In the genomic region with DNA sequence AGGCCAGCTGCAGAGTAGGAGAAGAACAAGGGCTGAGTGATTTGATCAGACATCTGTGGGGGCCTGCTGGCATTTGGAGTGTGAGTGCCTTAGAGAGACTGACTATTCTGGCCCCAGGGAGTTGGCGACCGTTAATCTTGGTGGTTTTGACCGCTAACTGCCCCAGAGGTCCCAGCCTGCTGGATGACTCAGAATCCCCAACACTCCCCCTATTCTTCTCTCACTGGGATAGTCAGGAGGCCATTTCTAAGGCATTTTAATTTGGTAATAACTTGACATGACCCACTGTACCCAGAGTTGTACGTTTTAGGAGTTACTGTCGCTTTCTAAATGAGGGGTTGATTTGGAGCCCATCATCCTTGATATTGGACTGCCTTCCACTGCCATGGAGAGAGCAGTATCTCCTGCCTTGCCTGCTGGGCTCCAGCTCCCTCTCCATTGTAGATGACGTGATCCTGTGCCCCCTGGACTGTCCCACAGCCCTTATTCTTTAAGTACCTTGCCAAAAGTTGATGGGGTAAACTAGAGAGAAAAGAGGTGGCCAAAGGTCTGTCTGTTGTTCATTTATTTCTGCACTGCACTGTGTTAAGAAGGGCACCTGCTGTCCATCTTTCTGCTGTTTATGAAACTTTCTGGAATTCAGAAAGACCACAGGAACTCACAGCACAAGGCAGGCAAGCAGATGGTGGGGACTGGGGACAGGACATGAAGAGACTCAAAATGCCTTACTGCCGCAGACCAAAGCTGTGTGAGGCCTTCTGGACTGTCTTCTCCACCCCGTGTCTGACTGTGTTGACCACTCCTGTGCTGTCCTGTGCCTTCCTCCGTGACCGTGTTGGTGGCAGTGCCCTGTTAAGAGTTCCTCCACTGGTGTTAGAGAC, we compare ENCODE assay signal across 8 cellular contexts.
DNase-seq lines count a peak whose midpoint lies in the region; ATAC-seq and TF ChIP-seq lines count a peak whose summit lies in the region.

No MANE protein-coding gene starts in this region.

- BruUV-seq in MCF 10A (replicated peaks; lab: Mats Ljungman, UMichigan) = no TSS peak

- no peak overlapping the region for H3K4me3 Mint-ChIP-seq in MCF 10A (ENCODE audit: unreplicated experiment)

- H3K36me3 ChIP-seq in muscle layer of duodenum (ENCODE audit: control insufficient read depth in 1 of 2, insufficient read depth in 2 of 2, low read length in 2 of 2) = peaks cover 0 to 4% of the 10 kb centered on the region in 2 donors

- H3K27ac ChIP-seq in muscle layer of duodenum (ENCODE audit: low read length) = peak overlapping the region; percentile 34

- no peak for ATAC-seq in GM21619 (IDR thresholded peaks at IDR 0.05; ENCODE audit: unreplicated experiment)
- ATAC-seq in HG02840 (IDR thresholded peaks at IDR 0.05; ENCODE audit: low FRiP score, unreplicated experiment) = no peak

- H3K4me1 ChIP-seq in muscle layer of duodenum (ENCODE audit: control insufficient read depth in 1 of 2, insufficient read depth in 2 of 2, low read length in 2 of 2) = peaks cover 10 to 21% of the 10 kb centered on the region in 2 donors

- POLR2A ChIA-PET in MCF 10A (lab: Yijun Ruan, JAX) = interaction anchor here (0.6 to 1.6 kb wide), 2 partner anchors 11 to 85 kb away, joined by 3 read pairs; no protein-coding TSS in a partner anchor

- DNase-seq in ELR (ENCODE audit: low read depth) = peak; percentile 97
- DNase-seq in NCI-H524 treated with DMSO at 0.1 percent for 48 hours (lab: John Stamatoyannopoulos, UW) = peak; percentile 17
- DNase-seq in MCF 10A (ENCODE audit: unreplicated experiment) = peak; percentile 92
- DNase-seq in kidney glomerular epithelial cell (lab: John Stamatoyannopoulos, UW) = no peak
- no peak for DNase-seq in HuH-7 (ENCODE audit: low spot score)

- peak overlapping the region; percentile 52 for H3K27ac Mint-ChIP-seq in MCF 10A (ENCODE audit: low read depth, unreplicated experiment)

- no peak for TF ChIP-seq CTCF in MCF 10A (IDR thresholded peaks at IDR 0.05; ENCODE audit: unreplicated experiment)

- H3K9me3 ChIP-seq in muscle layer of duodenum (ENCODE audit: control insufficient read depth in 1 of 2, low read length in 2 of 2) = no peaks in the 10 kb centered on the region

- peaks cover 16% of the 10 kb centered on the region for H3K36me3 Mint-ChIP-seq in MCF 10A (ENCODE audit: insufficient read depth, unreplicated experiment)

- CTCF ChIA-PET in MCF 10A (lab: Yijun Ruan, JAX) = no interaction called here

- H3K27me3 ChIP-seq in muscle layer of duodenum (ENCODE audit: low read depth, low read length) = no peaks in the 10 kb centered on the region

- no peaks in the 10 kb centered on the region for H3K9me3 Mint-ChIP-seq in MCF 10A (ENCODE audit: unreplicated experiment)

- H3K4me1 Mint-ChIP-seq in MCF 10A (ENCODE audit: insufficient read depth, unreplicated experiment) = peaks cover 51% of the 10 kb centered on the region

- no peak overlapping the region for H3K4me3 ChIP-seq in muscle layer of duodenum (ENCODE audit: low read depth in 1 of 2, low read length in 2 of 2)

- intact Hi-C loops in MCF 10A (cut with micrococcal nuclease) = no loop called here

- H3K27me3 Mint-ChIP-seq in MCF 10A (ENCODE audit: insufficient read depth, unreplicated experiment) = no peaks in the 10 kb centered on the region

Comparison
In these comparisons a context has a peak if more than half of its experiments do, and no peak if none do; other contexts are left out.
1. DNase-seq: peak in ELR (single experiment), NCI-H524 treated with DMSO at 0.1 percent for 48 hours (single experiment) and MCF 10A (single experiment); none in kidney glomerular epithelial cell (single experiment) and HuH-7 (single experiment).